8 cellular contexts compared by ENCODE assay signal in the genomic region with DNA sequence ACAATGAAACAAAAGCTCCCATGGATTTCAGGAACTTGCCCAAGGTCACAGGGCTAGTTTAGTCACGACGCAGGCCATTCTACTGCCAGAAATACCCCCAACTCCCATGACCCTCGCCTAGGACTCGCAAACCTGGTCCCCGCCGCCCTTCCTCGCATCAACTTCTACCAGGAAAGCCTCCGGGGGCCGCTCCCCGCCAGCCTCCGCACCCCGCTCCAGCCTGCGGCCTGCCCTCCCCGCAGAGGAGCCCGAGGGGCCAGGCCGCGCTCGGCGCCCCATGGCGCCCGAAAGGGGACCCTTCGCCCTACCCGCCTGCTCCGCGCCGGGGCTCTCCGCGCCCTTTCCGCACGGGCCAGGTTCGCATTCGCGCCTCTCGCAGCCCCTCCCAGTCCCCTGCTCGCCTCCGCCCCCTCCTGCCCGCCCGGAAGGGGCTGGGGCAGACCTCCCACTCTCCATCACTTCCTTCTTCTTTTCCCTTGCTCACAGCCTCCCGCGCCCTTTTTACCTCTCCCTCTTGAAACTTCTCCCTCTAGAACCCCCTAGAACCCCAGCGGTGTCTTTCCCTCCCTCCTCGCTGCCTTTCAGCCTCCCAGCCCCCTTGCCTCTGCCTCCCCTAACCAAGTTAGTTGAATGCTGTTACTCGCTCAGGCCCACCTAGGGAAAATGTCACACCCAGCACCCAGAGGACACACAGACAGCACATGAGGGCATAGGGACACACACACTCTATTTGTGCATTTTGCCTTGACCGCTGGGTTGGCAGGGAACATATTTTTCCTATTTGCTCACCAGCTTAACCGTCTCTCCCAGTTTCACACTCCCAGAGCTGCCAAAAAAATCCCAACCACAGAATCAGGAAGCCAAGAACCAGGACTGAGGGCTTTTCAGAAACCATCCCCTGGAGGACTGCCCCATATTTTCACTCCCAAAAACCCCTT. TPM values are rescaled to one million over a fixed set of nuclear protein-coding genes. Genes with fewer than 3 reads are reported as not detected.
DNase-seq lines count a peak whose midpoint lies in the region; ATAC-seq, FAIRE-seq and TF ChIP-seq lines count a peak whose summit lies in the region.

Gene SLC43A3 (minus strand): TSS at position 368 of the 938 bp plus-strand sequence. CDS start 949 bp downstream, outside the sequence.

- H3K4me1 ChIP-seq in duodenal mucosa (ENCODE audit: control insufficient read depth in 1 of 2, insufficient read depth in 2 of 2, low read length in 2 of 2) (peaks cover 25 to 36% of the 10 kb centered on the region in 2 donors), lower lobe of right lung (peaks cover 66% of the 10 kb centered on the region)

- TF ChIP-seq CTCF in lower lobe of right lung (IDR thresholded peaks at IDR 0.05) = no peak

- H3K9me3 ChIP-seq in duodenal mucosa (ENCODE audit: control insufficient read depth in 1 of 2, low read length in 2 of 2) (no peaks in the 10 kb centered on the region), lower lobe of right lung (no peaks in the 10 kb centered on the region)

- no peaks in the 10 kb centered on the region for H3K36me3 ChIP-seq in duodenal mucosa (ENCODE audit: control insufficient read depth in 1 of 2, insufficient read depth in 2 of 2, low read length in 2 of 2)
- H3K36me3 ChIP-seq in lower lobe of right lung = peaks cover 32% of the 10 kb centered on the region

- H3K4me3 ChIP-seq in duodenal mucosa (ENCODE audit: low read depth in 1 of 2, low read length in 2 of 2) = peak within 1 kb of the TSS; percentile 57 to 66
- H3K4me3 ChIP-seq in lower lobe of right lung = peak within 1 kb of the TSS; percentile 64

- peak; percentile 90 for TF ChIP-seq POLR2A in GM12891 (IDR thresholded peaks at IDR 0.05; ENCODE audit: low read depth, low read length)

- H3K27ac ChIP-seq in duodenal mucosa (ENCODE audit: low read depth, low read length) = peak within 1 kb of the TSS; percentile 25
- peak within 1 kb of the TSS; percentile 96 for H3K27ac ChIP-seq in lower lobe of right lung

- peak; percentile 98 for FAIRE-seq in GM12891 (lab: Jason Lieb, UNC)

- H3K27me3 ChIP-seq in duodenal mucosa (ENCODE audit: control insufficient read depth in 1 of 2, insufficient read depth in 2 of 2, low read length in 2 of 2) = peaks cover 0 to 5% of the 10 kb centered on the region in 2 donors
- H3K27me3 ChIP-seq in lower lobe of right lung (ENCODE audit: low read depth) = no peaks in the 10 kb centered on the region

- peak within 1 kb of the TSS; percentile 28 to 45 for H3K9ac ChIP-seq in duodenal mucosa (ENCODE audit: low read depth in 1 of 2, low read length in 2 of 2)

- intact Hi-C loops in lower lobe of right lung (cut with DNase I) = no loop called here

- peak; percentile 45 for ATAC-seq in HG02623 (IDR thresholded peaks at IDR 0.05; ENCODE audit: unreplicated experiment)
- peak; percentile 84 to 85 for ATAC-seq in lower lobe of right lung

- DNase-seq in GM12891 (ENCODE audit: insufficient read length, low spot score) (peak; percentile 58), NCI-H1930 (lab: John Stamatoyannopoulos, UW) (peak; percentile 13 to 39), lower lobe of right lung (peak; percentile 80), NCI-H2081 treated with DMSO at 0.1 percent for 48 hours (lab: John Stamatoyannopoulos, UW) (no peak)
- DNase-seq in activated CD4-positive, alpha-beta T cell treated with anti-CD3 and anti-CD28 coated beads, Interleukin-2, amount 50 U/mL, for 4 hours = peak; percentile 64 to 71
- DNase-seq in stimulated activated CD4-positive, alpha-beta T cell treated with anti-CD3 and anti-CD28 coated beads, TNF-alpha, amount 100 ng/mL, for 24 hours (ENCODE audit: low read depth in 3 of 3) = peak; percentile 53 to 85 (median 69)

TF ChIP-seq in GM12891, 5 proteins besides CTCF, POLR2A, EP300 and RAD21:
- TF ChIP-seq TAF1 (IDR thresholded peaks at IDR 0.05; ENCODE audit: low read depth, low read length) (peak; percentile 63), SPI1 (IDR thresholded peaks at IDR 0.05; ENCODE audit: low read depth, low read length) (peak; percentile 31; the same call in 1 of the 2 replicates), POU2F2 (IDR thresholded peaks at IDR 0.05; ENCODE audit: low read depth, low read length) (no peak), POLR2AphosphoS5 (IDR thresholded peaks at IDR 0.05; ENCODE audit: low read depth, low read length) (peak; percentile 80), PAX5 (IDR thresholded peaks at IDR 0.05; ENCODE audit: insufficient read depth, low read length, severe bottlenecking) (no peak)
TF ChIP-seq in GM12891: peak in this region for 3.

RNA-seq across cellular contexts. Expression of gene SLC43A3, which starts in this region (rescaled TPM):
- polyA plus RNA-seq in GM12891 (2012; ENCODE audit: low read depth, missing spikeins) = 74.8 TPM
- total RNA-seq in lower lobe of right lung = 102 TPM
